In genomic region chrX:71482228-71482958, GRCh38 we compare ENCODE assay signal across 18 cellular contexts. TPM values are rescaled to one million over a fixed set of nuclear protein-coding genes. Genes with fewer than 3 reads are reported as not detected.
DNase-seq lines count a peak whose midpoint lies in the region; ATAC-seq, FAIRE-seq and TF ChIP-seq lines count a peak whose summit lies in the region.
"Had no signal": no experiment of that assay in that cellular context is flagged by ENCODE, and none has a peak within 500 bp of the region (broad histone marks: within the 10 kb centered on the region; RNA-seq: fewer than 3 reads in every experiment).

No MANE protein-coding gene starts in this region.

- TF ChIP-seq POLR2A in GM12891 (IDR thresholded peaks at IDR 0.05; ENCODE audit: low read depth, low read length): no peak

- no peaks in the 10 kb centered on the region for H3K27me3 ChIP-seq in right atrium auricular region
- H3K27me3 ChIP-seq: SJSA1 had no signal

- H3K36me3 Mint-ChIP-seq in activated B cell treated with CpG ODN at 0.5 μM for 24 hours (ENCODE audit: low read depth) (no peaks in the 10 kb centered on the region), memory B cell (no peaks in the 10 kb centered on the region)

- H3K27me3 Mint-ChIP-seq in activated B cell treated with CpG ODN at 0.5 μM for 24 hours (no peaks in the 10 kb centered on the region), memory B cell (no peaks in the 10 kb centered on the region)

- CTCF ChIA-PET in activated B cell treated with CpG ODN at 0.5 μM for 24 hours (lab: Charles Lee): no interaction called here

- H3K4me3 ChIP-seq in AG10803 (ENCODE audit: low read length): no peak overlapping the region
- H3K4me3 ChIP-seq in right atrium auricular region: no peak overlapping the region
- H3K4me3 ChIP-seq: SJSA1 had no signal

- H3K9me3 Mint-ChIP-seq in activated B cell treated with CpG ODN at 0.5 μM for 24 hours (no peaks in the 10 kb centered on the region), memory B cell (no peaks in the 10 kb centered on the region)
- H3K9me3 Mint-ChIP-seq: HFFc6 had no signal

- H3K4me1 ChIP-seq in right atrium auricular region: no peaks in the 10 kb centered on the region
- H3K4me1 ChIP-seq: SJSA1 had no signal

- intact Hi-C loops in activated B cell treated with CpG ODN at 0.5 μM for 24 hours (cut with micrococcal nuclease): no loop called here

- TF ChIP-seq CTCF in AG10803 (conservative IDR thresholded peaks at IDR 0.05; ENCODE audit: low read length) (no peak), activated B cell treated with CpG ODN at 0.5 μM for 24 hours (IDR thresholded peaks at IDR 0.05) (no peak), right atrium auricular region (IDR thresholded peaks at IDR 0.05) (no peak)

- POLR2A ChIA-PET in activated B cell treated with CpG ODN at 0.5 μM for 24 hours (lab: Charles Lee): no interaction called here

- DNase-seq in AG10803 (ENCODE audit: low read depth) (peak; percentile 14), GM12891 (ENCODE audit: insufficient read length, low spot score) (no peak), activated B cell treated with CpG ODN at 0.5 μM for 24 hours (no peak), memory B cell (ENCODE audit: low spot score in 2 of 2) (no peak), NCI-H526 (lab: John Stamatoyannopoulos, UW) (no peak), NK-92 (lab: John Stamatoyannopoulos, UW; ENCODE audit: unreplicated experiment) (no peak), right atrium auricular region (ENCODE audit: low spot score) (no peak)
- DNase-seq: DMS 273 treated with DMSO at 0.1 percent for 48 hours, H7, HFFc6, KG1, NCI-H1436, NCI-H2029, NCI-H345, NCI-H524 treated with DMSO at 0.1 percent for 48 hours had no signal

- peak; percentile 62 for FAIRE-seq in GM12891 (lab: Jason Lieb, UNC)

- no peak overlapping the region for H3K27ac ChIP-seq in right atrium auricular region
- H3K27ac ChIP-seq: C4-2B, SJSA1 had no signal

- peak overlapping the region; percentile 37 for H3K27ac Mint-ChIP-seq in activated B cell treated with CpG ODN at 0.5 μM for 24 hours
- H3K27ac Mint-ChIP-seq in memory B cell: no peak overlapping the region
- H3K27ac Mint-ChIP-seq: HFFc6 had no signal

- H3K4me1 Mint-ChIP-seq in activated B cell treated with CpG ODN at 0.5 μM for 24 hours (peaks cover 12% of the 10 kb centered on the region), memory B cell (peaks cover 8% of the 10 kb centered on the region)

- H3K4me3 Mint-ChIP-seq in activated B cell treated with CpG ODN at 0.5 μM for 24 hours (no peak overlapping the region), memory B cell (no peak overlapping the region)
- H3K4me3 Mint-ChIP-seq: HFFc6 had no signal

- no peaks in the 10 kb centered on the region for H3K36me3 ChIP-seq in right atrium auricular region
- H3K36me3 ChIP-seq: SJSA1 had no signal

- ATAC-seq in activated B cell treated with CpG ODN at 0.5 μM for 24 hours (ENCODE audit: low read depth) (no peak), memory B cell (ENCODE audit: low read depth) (peak; percentile 45)
- ATAC-seq: Panc1 had no signal

- no peaks in the 10 kb centered on the region for H3K9me3 ChIP-seq in right atrium auricular region
- H3K9me3 ChIP-seq: SJSA1 had no signal

TF ChIP-seq in GM12891, 5 proteins besides CTCF, POLR2A, EP300 and RAD21:
- TF ChIP-seq TAF1 (IDR thresholded peaks at IDR 0.05; ENCODE audit: low read depth, low read length) (no peak), SPI1 (IDR thresholded peaks at IDR 0.05; ENCODE audit: low read depth, low read length) (peak; percentile 20; the same call in 1 of the 2 replicates), POU2F2 (IDR thresholded peaks at IDR 0.05; ENCODE audit: low read depth, low read length) (no peak)
TF ChIP-seq in GM12891: peak in this region for 1.

RNA-seq across cellular contexts. Expression of gene OGT, which starts 50.5 kb away (rescaled TPM):
- polyA plus RNA-seq in GM12891 (2012; ENCODE audit: low read depth, missing spikeins): 83.2 TPM
- total RNA-seq in activated B cell treated with CpG ODN at 0.5 μM for 24 hours: 223 and 272 TPM in 2 replicates
- 10 to 100 TPM; 50.8 to 54.0 TPM for total RNA-seq in right atrium auricular region
